Comparison of ENCODE assay signal across 22 cellular contexts in genomic region chr2:73257021-73257420, GRCh38. TPM values are rescaled to one million over a fixed set of nuclear protein-coding genes. Genes with fewer than 3 reads are reported as not detected.
DNase-seq lines count a peak whose midpoint lies in the region; ATAC-seq, FAIRE-seq and TF ChIP-seq lines count a peak whose summit lies in the region.
"Had no signal": no experiment of that assay in that cellular context is flagged by ENCODE, and none has a peak within 500 bp of the region (broad histone marks: within the 10 kb centered on the region; RNA-seq: fewer than 3 reads in every experiment).

No MANE protein-coding gene starts in this region.

- TF ChIP-seq CTCF in 22Rv1 (IDR thresholded peaks at IDR 0.05) (no peak), A549 (IDR thresholded peaks at IDR 0.05) (no peak), osteoblast (IDR thresholded peaks at IDR 0.05; ENCODE audit: extremely low read depth, low read depth, low read length) (no peak), natural killer cell (IDR thresholded peaks at IDR 0.05) (no peak)

- no peaks in the 10 kb centered on the region for H3K27me3 ChIP-seq in osteoblast (ENCODE audit: insufficient read depth, low read length)
- H3K27me3 ChIP-seq: BE2C, SJCRH30 had no signal

- no peaks in the 10 kb centered on the region for H3K79me2 ChIP-seq in osteoblast (ENCODE audit: insufficient read depth, low read length)

- no peaks in the 10 kb centered on the region for H3K9me3 Mint-ChIP-seq in central memory CD8-positive, alpha-beta T cell
- H3K9me3 Mint-ChIP-seq in natural killer cell, result no peaks in the 10 kb centered on the region
- H3K9me3 Mint-ChIP-seq: HFFc6 had no signal

- POLR2A ChIA-PET in A549 (lab: Yijun Ruan, JAX), result interaction anchor here (1.4 to 2.1 kb wide), 2 partner anchors 12 to 24 kb away, joined by 5 to 8 read pairs; partner anchors contain the start of genes CCT7 and PRADC1

- no peak for TF ChIP-seq EP300 in A549 (IDR thresholded peaks at IDR 0.05)

- H3K27me3 Mint-ChIP-seq in central memory CD8-positive, alpha-beta T cell, result no peaks in the 10 kb centered on the region
- H3K27me3 Mint-ChIP-seq in natural killer cell (ENCODE audit: low read depth in 2 of 2), result no peaks in the 10 kb centered on the region

- H3K4me1 ChIP-seq in A549, result no peaks in the 10 kb centered on the region
- H3K4me1 ChIP-seq in osteoblast (ENCODE audit: insufficient read depth, low read length), result no peaks in the 10 kb centered on the region
- H3K4me1 ChIP-seq: BE2C, SJCRH30 had no signal

- no peak overlapping the region for H2AFZ ChIP-seq in osteoblast (ENCODE audit: low read length)

- FAIRE-seq in A549 (lab: Jason Lieb, UNC), result no peak
- FAIRE-seq: GM12891, GM18507 had no signal

- WGBS in A549 (ENCODE audit: missing lambda C conversion rate), result 94% methylated on average over 2 of the region's 2 CpGs

- TF ChIP-seq RAD21 in A549 (conservative IDR thresholded peaks at IDR 0.05 in 1 of 2, IDR thresholded peaks at IDR 0.05 in 1 of 2), result no peak

- no peaks in the 10 kb centered on the region for H3K4me1 Mint-ChIP-seq in central memory CD8-positive, alpha-beta T cell
- peaks cover 0 to 5% of the 10 kb centered on the region in 2 donors for H3K4me1 Mint-ChIP-seq in natural killer cell

- peak overlapping the region; percentile 59 for H3K27ac Mint-ChIP-seq in central memory CD8-positive, alpha-beta T cell (ENCODE audit: low read depth)
- peak overlapping the region in 1 of 2 donors; percentile 22 for H3K27ac Mint-ChIP-seq in natural killer cell
- H3K27ac Mint-ChIP-seq: HFFc6 had no signal

- H3K4me3 ChIP-seq in A549 (no peak overlapping the region), osteoblast (ENCODE audit: insufficient read depth, low read length) (no peak overlapping the region)
- H3K4me3 ChIP-seq: SJCRH30 had no signal

- no peak for TF ChIP-seq POLR2A in A549 (IDR thresholded peaks at IDR 0.05; ENCODE audit: low read length)

- H3K27ac ChIP-seq in 22Rv1 (peak overlapping the region; percentile 30; the same call in 1 of the 2 replicates), A549 (no peak overlapping the region), osteoblast (ENCODE audit: low read depth, low read length) (no peak overlapping the region)
- H3K27ac ChIP-seq: KMS-11, RWPE1, SJCRH30 had no signal

- intact Hi-C loops in natural killer cell (cut with micrococcal nuclease), result no loop called here

- H3K36me3 Mint-ChIP-seq in central memory CD8-positive, alpha-beta T cell (ENCODE audit: insufficient read depth), result peaks cover 8% of the 10 kb centered on the region
- H3K36me3 Mint-ChIP-seq in natural killer cell, result no peaks in the 10 kb centered on the region

- CTCF ChIA-PET in A549 (lab: Yijun Ruan, JAX), result interaction anchor here (1.1 to 4.8 kb wide), 11 partner anchors 8 to 171 kb away, joined by 3 to 50 read pairs (median 6); partner anchors contain the start of gene EGR4

- H3K4me2 ChIP-seq in A549, result no peak overlapping the region
- no peak overlapping the region for H3K4me2 ChIP-seq in osteoblast (ENCODE audit: insufficient read depth, low read length)
- H3K4me2 ChIP-seq: KMS-11 had no signal

- H3K9me3 ChIP-seq in A549 (no peaks in the 10 kb centered on the region), osteoblast (ENCODE audit: low read depth, low read length) (no peaks in the 10 kb centered on the region)
- H3K9me3 ChIP-seq: BE2C, SJCRH30 had no signal

- DNase-seq in A549 (ENCODE audit: low read depth in 1 of 2, low spot score in 1 of 2) (no peak), osteoblast (ENCODE audit: insufficient read length, low spot score, missing footprints) (peak; percentile 53), natural killer cell (no peak)
- no peak for DNase-seq in central memory CD8-positive, alpha-beta T cell (ENCODE audit: low spot score in 2 of 2)
- no peak for DNase-seq in activated CD4-positive, alpha-beta T cell treated with anti-CD3 and anti-CD28 coated beads for 1 hour
- DNase-seq: BE2C, DMS 273 treated with DMSO at 0.1 percent for 48 hours, HFFc6, NCI-H1048, NCI-H146, NCI-H2081, NCI-H774, SJCRH30 had no signal

- H3K4me3 Mint-ChIP-seq in central memory CD8-positive, alpha-beta T cell, result no peak overlapping the region
- no peak overlapping the region for H3K4me3 Mint-ChIP-seq in natural killer cell
- H3K4me3 Mint-ChIP-seq: HFFc6 had no signal

- H4K20me1 ChIP-seq in osteoblast (ENCODE audit: insufficient read depth, low read length), result peaks cover 16% of the 10 kb centered on the region

- H3K36me3 ChIP-seq in osteoblast (ENCODE audit: insufficient read depth, low read length), result peaks cover 27% of the 10 kb centered on the region

- peak; percentile 0 to 5; a peak in 3 of 6 replicates for ATAC-seq in A549
- ATAC-seq in central memory CD8-positive, alpha-beta T cell (replicated peaks; ENCODE audit: extremely low read depth, poor library complexity, severe bottlenecking), result no peak
- ATAC-seq in natural killer cell, result no peak
- ATAC-seq in HG03378 (IDR thresholded peaks at IDR 0.05; ENCODE audit: unreplicated experiment), result no peak

TF ChIP-seq in A549, 52 proteins besides CTCF, POLR2A, EP300 and RAD21 (continues in another document):
- TF ChIP-seq CEBPB (IDR thresholded peaks at IDR 0.05), result no peak
- TF ChIP-seq NFE2L2 (conservative IDR thresholded peaks at IDR 0.05; ENCODE audit: low read length), result no peak
- no peak for TF ChIP-seq BHLHE40 (IDR thresholded peaks at IDR 0.05; ENCODE audit: low read depth, low read length)
- TF ChIP-seq NPAS2 (CRISPR knock-in tag; IDR thresholded peaks at IDR 0.05; ENCODE audit: borderline replicate concordance), result no peak
- no peak for TF ChIP-seq PBX3 (IDR thresholded peaks at IDR 0.05)
- no peak for TF ChIP-seq EHMT2 (IDR thresholded peaks at IDR 0.05; ENCODE audit: low read depth)
- TF ChIP-seq RNF2 (IDR thresholded peaks at IDR 0.05; ENCODE audit: borderline replicate concordance, low read depth), result no peak
- no peak for TF ChIP-seq CHD2 (IDR thresholded peaks at IDR 0.05; ENCODE audit: low read length, partially characterized antibody)
- no peak for TF ChIP-seq PHF8 (IDR thresholded peaks at IDR 0.05; ENCODE audit: borderline replicate concordance, low read depth)

RNA-seq across cellular contexts. Expression of gene CCT7, which starts 22.9 kb away (rescaled TPM):
- 685 and 775 TPM in 2 replicates for polyA plus RNA-seq in A549 (2011; rRNA removed)
- polyA plus RNA-seq in A549 (2012; cell fraction: cytosol; rRNA removed), result 758 and 765 TPM in 2 replicates
- polyA plus RNA-seq in A549 (2012; cell fraction: nucleus; rRNA removed), result 705 and 733 TPM in 2 replicates
- polyA plus RNA-seq in A549 (2017; fragmentation: RNase III; extraction: RNeasy Plus Mini Kit Qiagen cat#74134 plus additional on column Dnase treatment), result 750 to 850 TPM (median 838 TPM) in 3 replicates
- 729 and 802 TPM in 2 replicates for polyA minus RNA-seq in A549 (2011; rRNA and poly(A)+ RNA removed)
- 180 and 200 TPM in 2 replicates for total RNA-seq in osteoblast
- total RNA-seq in natural killer cell, result 100 to 1,000 TPM in 2 of 3 donors, 10 to 100 TPM in 1; 82.3 to 114 (median 112) TPM

RNA-seq across cellular contexts. Expression of gene PRADC1, which starts 24.0 kb away (rescaled TPM):
- 9.5 and 11.2 TPM in 2 replicates for polyA plus RNA-seq in A549 (2011; rRNA removed)
- 19.3 and 26.0 TPM in 2 replicates for polyA plus RNA-seq in A549 (2012; cell fraction: cytosol; rRNA removed)
- 11.1 and 12.5 TPM in 2 replicates for polyA plus RNA-seq in A549 (2012; cell fraction: nucleus; rRNA removed)
- 12.1 to 13.9 TPM (median 12.4 TPM) in 3 replicates for polyA plus RNA-seq in A549 (2017; fragmentation: RNase III; extraction: RNeasy Plus Mini Kit Qiagen cat#74134 plus additional on column Dnase treatment)
- 12.2 and 14.2 TPM in 2 replicates for polyA minus RNA-seq in A549 (2011; rRNA and poly(A)+ RNA removed)
- 11.2 and 15.9 TPM in 2 replicates for total RNA-seq in osteoblast
- 1 to 10 TPM; 8.3 to 9.7 (median 9.1) TPM for total RNA-seq in natural killer cell

RNA-seq across cellular contexts. Expression of gene FBXO41, which starts 27.3 kb away (rescaled TPM):
- polyA plus RNA-seq in A549 (2011; rRNA removed), result 3.2 and 4.8 TPM in 2 replicates
- 2.9 and 4.4 TPM in 2 replicates for polyA plus RNA-seq in A549 (2012; cell fraction: cytosol; rRNA removed)
- polyA plus RNA-seq in A549 (2012; cell fraction: nucleus; rRNA removed), result 12.7 and 13.0 TPM in 2 replicates
- 5.0 to 7.0 TPM (median 6.4 TPM) in 3 replicates for polyA plus RNA-seq in A549 (2017; fragmentation: RNase III; extraction: RNeasy Plus Mini Kit Qiagen cat#74134 plus additional on column Dnase treatment)
- 4.7 and 5.1 TPM in 2 replicates for polyA minus RNA-seq in A549 (2011; rRNA and poly(A)+ RNA removed)
- total RNA-seq in osteoblast, result 0.29 and 0.36 TPM in 2 replicates
- 10 to 100 TPM; 11.5 to 16.4 (median 13.8) TPM for total RNA-seq in natural killer cell

RNA-seq across cellular contexts. Expression of gene EGR4, which starts 36.3 kb away (rescaled TPM):
- polyA plus RNA-seq in A549 (2011; rRNA removed) (0.03 TPM in 1 of 2 replicates, not detected in the other), A549 (2017; fragmentation: RNase III; extraction: RNeasy Plus Mini Kit Qiagen cat#74134 plus additional on column Dnase treatment) (not detected in 3 replicates)
- polyA plus RNA-seq in A549 (2012; cell fraction: cytosol; rRNA removed), result 0.05 and 0.12 TPM in 2 replicates
- polyA plus RNA-seq in A549 (2012; cell fraction: nucleus; rRNA removed), result 0.18 and 0.26 TPM in 2 replicates
- polyA minus RNA-seq in A549 (2011; rRNA and poly(A)+ RNA removed), result 0.10 TPM in 1 of 2 replicates, not detected in the other
- total RNA-seq in osteoblast (not detected in 2 replicates), natural killer cell (1 to 10 TPM in 2 of 3 donors, under 1 TPM in 1; 0.28 to 2.6 (median 1.1) TPM)
- total RNA-seq: Daoy, H4, HFFc6, NCI-H460, SJCRH30 had no signal

RNA-seq across cellular contexts. Expression of gene SMYD5, which starts 43.0 kb away (rescaled TPM):
- 40.3 and 52.5 TPM in 2 replicates for polyA plus RNA-seq in A549 (2011; rRNA removed)
- 42.8 and 52.8 TPM in 2 replicates for polyA plus RNA-seq in A549 (2012; cell fraction: cytosol; rRNA removed)
- 85.2 and 90.1 TPM in 2 replicates for polyA plus RNA-seq in A549 (2012; cell fraction: nucleus; rRNA removed)
- polyA plus RNA-seq in A549 (2017; fragmentation: RNase III; extraction: RNeasy Plus Mini Kit Qiagen cat#74134 plus additional on column Dnase treatment), result 46.7 to 53.2 TPM (median 52.2 TPM) in 3 replicates
- polyA minus RNA-seq in A549 (2011; rRNA and poly(A)+ RNA removed), result 65.1 and 84.2 TPM in 2 replicates
- 16.5 and 17.4 TPM in 2 replicates for total RNA-seq in osteoblast
- 10 to 100 TPM; 12.2 to 25.3 (median 12.2) TPM for total RNA-seq in natural killer cell

Comparison
In these comparisons a context has a peak if more than half of its experiments do, and no peak if none do; other contexts are left out.
1. ATAC-seq: peak in A549 (2 of 2); none in central memory CD8-positive, alpha-beta T cell (single experiment), natural killer cell (0 of 3) and HG03378 (single experiment).